ENCODE assay signal across 13 cellular contexts in genomic region chr1:112794654-112795239, GRCh38.
DNase-seq lines count a peak whose midpoint lies in the region; ATAC-seq and TF ChIP-seq lines count a peak whose summit lies in the region.
"Had no signal": no experiment of that assay in that cellular context is flagged by ENCODE, and none has a peak within 500 bp of the region (broad histone marks: within the 10 kb centered on the region; RNA-seq: fewer than 3 reads in every experiment).

No MANE protein-coding gene starts in this region.

- no peaks in the 10 kb centered on the region for H3K36me3 Mint-ChIP-seq in MCF 10A (ENCODE audit: insufficient read depth, unreplicated experiment)

- POLR2A ChIA-PET in MCF 10A (lab: Yijun Ruan, JAX) = no interaction called here

- TF ChIP-seq CTCF in MCF 10A (IDR thresholded peaks at IDR 0.05; ENCODE audit: unreplicated experiment) = no peak

- no peaks in the 10 kb centered on the region for H3K4me1 Mint-ChIP-seq in MCF 10A (ENCODE audit: insufficient read depth, unreplicated experiment)

- H3K4me3 Mint-ChIP-seq in MCF 10A (ENCODE audit: unreplicated experiment) = no peak overlapping the region

- no TSS peak for BruUV-seq in MCF 10A (replicated peaks; lab: Mats Ljungman, UMichigan)

- DNase-seq in iPS DF 19.7 (ENCODE audit: low read depth, low spot score) (peak; percentile 50), NCI-H345 (lab: John Stamatoyannopoulos, UW) (no peak), MCF 10A (ENCODE audit: unreplicated experiment) (no peak), Ammon's horn (ENCODE audit: low spot score) (no peak)
- DNase-seq: activated CD4-positive, alpha-beta T cell treated with anti-CD3 and anti-CD28 coated beads, Interleukin-2, amount 50 U/mL, for 4 hours; MM.1S; NCI-H2107; SHP77 treated with DMSO at 0.1 percent for 48 hours; stimulated activated CD4-positive, alpha-beta T cell treated with anti-CD3 and anti-CD28 coated beads, Interleukin-12 subunit alpha, Interleukin-12 subunit beta, amount 100 ng/mL, for 4 hours had no signal

- H3K27me3 Mint-ChIP-seq in MCF 10A (ENCODE audit: insufficient read depth, unreplicated experiment) = no peaks in the 10 kb centered on the region

- no peaks in the 10 kb centered on the region for H3K9me3 Mint-ChIP-seq in MCF 10A (ENCODE audit: unreplicated experiment)

- intact Hi-C loops in MCF 10A (cut with micrococcal nuclease) = no loop called here

- CTCF ChIA-PET in MCF 10A (lab: Yijun Ruan, JAX) = interaction anchor here (0.6 to 2.5 kb wide), 4 partner anchors 9 to 79 kb away, joined by 4 to 12 read pairs (median 8); partner anchors contain the start of gene PPM1J

- ATAC-seq in GM18502 (IDR thresholded peaks at IDR 0.05; ENCODE audit: poor library complexity, unreplicated experiment) = peak; percentile 58
- ATAC-seq in GM21515 (IDR thresholded peaks at IDR 0.05; ENCODE audit: unreplicated experiment) = peak; percentile 86
- peak; percentile 78 for ATAC-seq in HG03432 (IDR thresholded peaks at IDR 0.05; ENCODE audit: unreplicated experiment)
- ATAC-seq in HG03457 (IDR thresholded peaks at IDR 0.05; ENCODE audit: unreplicated experiment) = no peak

- no peak overlapping the region for H3K27ac Mint-ChIP-seq in MCF 10A (ENCODE audit: low read depth, unreplicated experiment)
